In the genomic region with DNA sequence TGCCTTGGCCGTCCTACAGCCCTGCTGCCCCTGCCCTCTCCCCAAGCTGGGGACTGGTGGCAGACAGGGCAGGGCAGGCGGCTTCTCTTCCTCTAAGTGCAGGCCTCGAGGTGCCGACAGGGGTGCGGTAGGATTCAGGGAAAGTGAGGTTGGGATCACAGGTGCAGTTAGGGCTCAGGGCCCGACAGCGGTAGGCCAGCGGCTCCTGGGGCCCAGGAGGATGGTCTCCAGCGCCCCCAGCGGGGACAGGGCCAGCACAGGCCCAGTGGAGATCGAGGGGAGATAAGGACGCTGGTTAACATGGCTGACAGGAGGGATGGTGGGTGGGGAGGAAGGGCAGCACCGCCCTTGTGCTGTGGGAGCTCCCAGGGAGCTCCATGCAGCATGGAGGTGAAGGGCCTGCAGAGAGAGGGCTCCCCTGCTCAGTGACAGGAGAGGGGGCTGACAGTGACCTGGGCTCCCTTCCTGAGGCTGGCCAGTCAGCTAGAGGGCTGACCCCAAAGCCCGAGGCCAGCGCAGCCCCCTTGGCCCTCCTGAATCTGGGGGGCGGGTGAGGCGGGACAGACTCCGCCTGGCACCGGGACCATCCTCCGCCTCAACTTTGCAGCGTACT, we compare ENCODE assay signal across 8 cellular contexts. TPM values are rescaled to one million over a fixed set of nuclear protein-coding genes. Genes with fewer than 3 reads are reported as not detected.
DNase-seq lines count a peak whose midpoint lies in the region; TF ChIP-seq lines count a peak whose summit lies in the region.

No MANE protein-coding gene starts in this region.

- H3K27ac ChIP-seq in OCI-LY7 (ENCODE audit: low read depth, low read length, poor library complexity, severe bottlenecking) (no peak overlapping the region), mesendoderm (ENCODE audit: low read depth, low read length) (no peak overlapping the region)

- no peaks in the 10 kb centered on the region for H4K20me1 ChIP-seq in OCI-LY7 (ENCODE audit: insufficient read depth, low read length)

- TF ChIP-seq CTCF in OCI-LY7 (conservative IDR thresholded peaks at IDR 0.05; ENCODE audit: low read length) (peak; percentile 41; the same call in 1 of the 2 replicates), brain (conservative IDR thresholded peaks at IDR 0.05) (peak; percentile 47 to 68)

- H3K4me3 ChIP-seq in OCI-LY7 (ENCODE audit: low read depth, low read length, poor library complexity, severe bottlenecking) = no peak overlapping the region
- H3K4me3 ChIP-seq in mesendoderm (ENCODE audit: low read length) = no peak overlapping the region

- H3K27ac Mint-ChIP-seq in brain = no peak overlapping the region

- no peaks in the 10 kb centered on the region for H3K9me3 ChIP-seq in OCI-LY7 (ENCODE audit: low read length)

- H4K5ac ChIP-seq in mesendoderm (ENCODE audit: low read length) = no peak overlapping the region

- H3K36me3 ChIP-seq in OCI-LY7 (ENCODE audit: insufficient read depth, low read length) = no peaks in the 10 kb centered on the region
- H3K36me3 ChIP-seq in mesendoderm (ENCODE audit: control insufficient read depth, insufficient read depth, low read length) = no peaks in the 10 kb centered on the region

- POLR2A ChIA-PET in OCI-LY7 (lab: Charles Lee) = no interaction called here

- no peak overlapping the region for H3K23ac ChIP-seq in mesendoderm (ENCODE audit: low read length)

- BruUV-seq in OCI-LY7 (replicated peaks; lab: Mats Ljungman, UMichigan) = no TSS peak

- no CpG with 5 or more reads among the region's 21 CpGs for WGBS in mesendoderm (ENCODE audit: extremely low coverage, insufficient coverage, low lambda C conversion rate)

- H2BK5ac ChIP-seq in mesendoderm (ENCODE audit: low read length) = no peak overlapping the region

- peaks cover 8% of the 10 kb centered on the region for H3K27me3 ChIP-seq in mesendoderm (ENCODE audit: insufficient read depth, low read length, poor library complexity)

- no peak overlapping the region for H3K18ac ChIP-seq in mesendoderm (ENCODE audit: low read length)

- H3K79me2 ChIP-seq in OCI-LY7 (ENCODE audit: insufficient read depth, low read depth, low read length) = no peaks in the 10 kb centered on the region
- no peaks in the 10 kb centered on the region for H3K79me2 ChIP-seq in mesendoderm (ENCODE audit: control insufficient read depth, insufficient read depth, low read length)

- H3K4me2 ChIP-seq in OCI-LY7 (ENCODE audit: low read length) (no peak overlapping the region), mesendoderm (ENCODE audit: low read length) (peak overlapping the region; percentile 54)

- H2AFZ ChIP-seq in OCI-LY7 (ENCODE audit: low read length) = no peak overlapping the region

- peaks cover 47% of the 10 kb centered on the region for H3K27me3 Mint-ChIP-seq in brain

- H3K79me1 ChIP-seq in mesendoderm (ENCODE audit: low read length) = no peaks in the 10 kb centered on the region

- peak; percentile 23 for DNase-seq in SIG-M5 treated with dmso at 0.1 percent for 504 hours (lab: John Stamatoyannopoulos, UW; ENCODE audit: unreplicated experiment)
- DNase-seq in SIG-M5 (lab: John Stamatoyannopoulos, UW) = no peak
- no peak for DNase-seq in OCI-LY7 (ENCODE audit: low spot score)
- DNase-seq in mesendoderm = peak; percentile 93
- no peak for DNase-seq in COLO829 (ENCODE audit: low spot score)
- no peak for DNase-seq in NCI-H2171 (lab: John Stamatoyannopoulos, UW)
- no peak for DNase-seq in mucosa of gallbladder (ENCODE audit: low spot score)

- H3K9me3 Mint-ChIP-seq in brain = peaks cover 0 to 2% (median 0%) of the 10 kb centered on the region in 5 experiments

- no peak overlapping the region for H4K8ac ChIP-seq in mesendoderm (ENCODE audit: low read depth, low read length)

- H2BK15ac ChIP-seq in mesendoderm (replicated peaks; ENCODE audit: low read depth) = no peak overlapping the region

- H3K4me3 Mint-ChIP-seq in brain = peak overlapping the region in 1 of 5 experiments; percentile 47

- H3K9ac ChIP-seq in mesendoderm (ENCODE audit: low read length) = peak overlapping the region; percentile 34

- H2BK120ac ChIP-seq in mesendoderm (ENCODE audit: low read depth, low read length) = no peak overlapping the region

- H2AK5ac ChIP-seq in mesendoderm (ENCODE audit: low read length) = no peak overlapping the region

- CTCF ChIA-PET in OCI-LY7 (lab: Charles Lee; ENCODE audit: unreplicated experiment) = no interaction called here

- intact Hi-C loops in OCI-LY7 (cut with micrococcal nuclease; ENCODE audit: unreplicated experiment) = no loop called here

- peaks cover 39% of the 10 kb centered on the region for H3K4me1 ChIP-seq in OCI-LY7 (ENCODE audit: insufficient read depth, low read length, poor library complexity, severe bottlenecking)
- H3K4me1 ChIP-seq in mesendoderm (ENCODE audit: control insufficient read depth, low read depth, low read length) = peaks cover 5% of the 10 kb centered on the region

- no peak overlapping the region for H3K4ac ChIP-seq in mesendoderm (ENCODE audit: low read depth, low read length)

- H3K36me3 Mint-ChIP-seq in brain = no peaks in the 10 kb centered on the region

- H3K9me2 ChIP-seq in OCI-LY7 (ENCODE audit: insufficient read depth, low read length) = no peaks in the 10 kb centered on the region

- H3K56ac ChIP-seq in mesendoderm (ENCODE audit: low read length) = peak overlapping the region; percentile 73

- H3K4me1 Mint-ChIP-seq in brain = peaks cover 46% of the 10 kb centered on the region

RNA-seq across cellular contexts. Expression of gene CRIP1, which starts 0.9 kb away (rescaled TPM):
- 4.1 and 4.6 TPM in 2 replicates for total RNA-seq in OCI-LY7 (2014; rRNA removed; shearing (Covaris generic))
- total RNA-seq in OCI-LY7 (2022) (1.5 TPM in 1 of 2 replicates, not detected in the other), mucosa of gallbladder (35.7 TPM)
- 195 TPM for polyA plus RNA-seq in brain (ENCODE audit: insufficient read depth, low read depth, low replicate concordance)
- 8.8 TPM for polyA plus RNA-seq in mesendoderm (2013, experiment 1 of 2)
- polyA plus RNA-seq in mesendoderm (2013, experiment 2 of 2) = 8.3 TPM

RNA-seq across cellular contexts. Expression of gene TEDC1, which starts 5.2 kb away (rescaled TPM):
- total RNA-seq in OCI-LY7 (2014; rRNA removed; shearing (Covaris generic)) = 53.2 and 57.4 TPM in 2 replicates
- total RNA-seq in OCI-LY7 (2022) = 55.8 and 58.0 TPM in 2 replicates
- polyA plus RNA-seq in brain (ENCODE audit: insufficient read depth, low read depth, low replicate concordance) = 34.4 TPM
- 4.5 TPM for polyA plus RNA-seq in mesendoderm (2013, experiment 1 of 2)
- 3.9 TPM for polyA plus RNA-seq in mesendoderm (2013, experiment 2 of 2)
- total RNA-seq in mucosa of gallbladder = 10.8 TPM

RNA-seq across cellular contexts. Expression of gene CRIP2, which starts 11.2 kb away (rescaled TPM):
- not detected in 2 replicates for total RNA-seq in OCI-LY7 (2014; rRNA removed; shearing (Covaris generic))
- total RNA-seq in OCI-LY7 (2022) = not detected in 2 replicates
- polyA plus RNA-seq in brain (ENCODE audit: insufficient read depth, low read depth, low replicate concordance) = 360 TPM
- polyA plus RNA-seq in mesendoderm (2013, experiment 1 of 2) = 8.3 TPM
- polyA plus RNA-seq in mesendoderm (2013, experiment 2 of 2) = 7.8 TPM
- total RNA-seq in mucosa of gallbladder = 130 TPM

RNA-seq across cellular contexts. Expression of gene TMEM121, which starts 40.6 kb away (rescaled TPM):
- 0.25 and 0.70 TPM in 2 replicates for total RNA-seq in OCI-LY7 (2014; rRNA removed; shearing (Covaris generic))
- total RNA-seq in OCI-LY7 (2022) = 0.21 and 0.31 TPM in 2 replicates
- 5.4 TPM for polyA plus RNA-seq in brain (ENCODE audit: insufficient read depth, low read depth, low replicate concordance)
- 0.06 TPM for polyA plus RNA-seq in mesendoderm (2013, experiment 1 of 2)
- polyA plus RNA-seq in mesendoderm (2013, experiment 2 of 2) = 0.04 TPM
- total RNA-seq in mucosa of gallbladder = 3.7 TPM

Comparison
In these comparisons a context has a peak if more than half of its experiments do, and no peak if none do; other contexts are left out.
1. DNase-seq: peak in SIG-M5 treated with dmso at 0.1 percent for 504 hours (single experiment) and mesendoderm (single experiment); none in SIG-M5 (single experiment), OCI-LY7 (single experiment), COLO829 (single experiment), NCI-H2171 (single experiment) and mucosa of gallbladder (single experiment).
2. RNA of gene CRIP2, which starts 11.2 kb away (total RNA-seq): 130 TPM in mucosa of gallbladder (single experiment); not detected in OCI-LY7; every median in the first group is over 100 times any median in the second.